15 cellular contexts compared by ENCODE assay signal in genomic region chr2:229832499-229832898, GRCh38.
DNase-seq lines count a peak whose midpoint lies in the region; ATAC-seq and TF ChIP-seq lines count a peak whose summit lies in the region.
"Had no signal": no experiment of that assay in that cellular context is flagged by ENCODE, and none has a peak within 500 bp of the region (broad histone marks: within the 10 kb centered on the region; RNA-seq: fewer than 3 reads in every experiment).

No MANE protein-coding gene starts in this region.

- H3K9me3 Mint-ChIP-seq in activated CD4-positive, alpha-beta T cell treated with anti-CD3 and anti-CD28 coated beads for 36 hours (ENCODE audit: low read depth), result no peaks in the 10 kb centered on the region

- no peaks in the 10 kb centered on the region for H3K27me3 Mint-ChIP-seq in activated CD4-positive, alpha-beta T cell treated with anti-CD3 and anti-CD28 coated beads for 36 hours

- H3K36me3 Mint-ChIP-seq in activated CD4-positive, alpha-beta T cell treated with anti-CD3 and anti-CD28 coated beads for 36 hours (ENCODE audit: low read depth), result peaks cover 46% of the 10 kb centered on the region

- H3K4me3 Mint-ChIP-seq in activated CD4-positive, alpha-beta T cell treated with anti-CD3 and anti-CD28 coated beads for 36 hours, result no peak overlapping the region

- no peak for TF ChIP-seq CTCF in mucosa of descending colon (IDR thresholded peaks at IDR 0.05)

- H3K9me3 ChIP-seq in mucosa of descending colon, result no peaks in the 10 kb centered on the region
- H3K9me3 ChIP-seq: ascending aorta had no signal

- ATAC-seq in activated CD4-positive, alpha-beta T cell treated with anti-CD3 and anti-CD28 coated beads for 36 hours, result peak; percentile 66
- ATAC-seq in GM19452 (IDR thresholded peaks at IDR 0.05; ENCODE audit: unreplicated experiment), result peak; percentile 66
- ATAC-seq in HG03460 (IDR thresholded peaks at IDR 0.05; ENCODE audit: unreplicated experiment), result peak; percentile 54
- peak; percentile 93 for ATAC-seq in mucosa of descending colon
- no peak for ATAC-seq in HG02840 (IDR thresholded peaks at IDR 0.05; ENCODE audit: low FRiP score, unreplicated experiment)
- ATAC-seq: Panc1 had no signal

- POLR2A ChIA-PET in activated CD4-positive, alpha-beta T cell treated with anti-CD3 and anti-CD28 coated beads for 36 hours (lab: Charles Lee), result no interaction called here

- peaks cover 8% of the 10 kb centered on the region for H3K4me1 ChIP-seq in mucosa of descending colon (ENCODE audit: low read depth)
- H3K4me1 ChIP-seq: ascending aorta had no signal

- peaks cover 52% of the 10 kb centered on the region for H3K4me1 Mint-ChIP-seq in activated CD4-positive, alpha-beta T cell treated with anti-CD3 and anti-CD28 coated beads for 36 hours

- no peaks in the 10 kb centered on the region for H3K36me3 ChIP-seq in mucosa of descending colon (ENCODE audit: low read depth)

- no peak overlapping the region for H3K27ac Mint-ChIP-seq in activated CD4-positive, alpha-beta T cell treated with anti-CD3 and anti-CD28 coated beads for 36 hours

- no peak for DNase-seq in activated CD4-positive, alpha-beta T cell treated with anti-CD3 and anti-CD28 coated beads for 36 hours
- no peak for DNase-seq in activated CD4-positive, alpha-beta T cell treated with anti-CD3 and anti-CD28 coated beads, Interleukin-2, amount 50 U/mL, for 48 hours
- DNase-seq in mucosa of descending colon (no peak), Kasumi-1 (lab: John Stamatoyannopoulos, UW) (no peak), nucleus accumbens (lab: John Stamatoyannopoulos, UW) (no peak)
- DNase-seq: 8988T; activated CD4-positive, CD25-positive, alpha-beta regulatory T cell; mesenchymal stem cell; NCI-H1694; NCI-H524 had no signal

- intact Hi-C loops in activated CD4-positive, alpha-beta T cell treated with anti-CD3 and anti-CD28 coated beads for 36 hours (cut with DNase I, micrococcal nuclease), result loop anchor here in 1 of 2 experiments (5.0 kb wide), 1 partner anchor 35 kb away; no protein-coding TSS in a partner anchor
- intact Hi-C loops in mucosa of descending colon (cut with DNase I, micrococcal nuclease), result no loop called here

- CTCF ChIA-PET in activated CD4-positive, alpha-beta T cell treated with anti-CD3 and anti-CD28 coated beads for 36 hours (lab: Charles Lee), result interaction anchor here (0.6 to 1.5 kb wide), 4 partner anchors 10 to 46 kb away, joined by 3 to 4 read pairs (median 3); no protein-coding TSS in a partner anchor

- H3K4me3 ChIP-seq in mucosa of descending colon, result no peak overlapping the region
- H3K4me3 ChIP-seq: ascending aorta had no signal
